Comparison of ENCODE assay signal across 17 cellular contexts in genomic region chr12:11732760-11733159, GRCh38.
DNase-seq lines count a peak whose midpoint lies in the region; ATAC-seq and TF ChIP-seq lines count a peak whose summit lies in the region.
"Had no signal": no experiment of that assay in that cellular context is flagged by ENCODE, and none has a peak within 500 bp of the region (broad histone marks: within the 10 kb centered on the region; RNA-seq: fewer than 3 reads in every experiment).

No MANE protein-coding gene starts in this region.

- WGBS in endodermal cell (ENCODE audit: insufficient coverage in 1 of 2, insufficient read length in 1 of 2), 2 experiments, result 94 to 98% methylated on average over 2 to 4 of the region's 4 CpGs
- WGBS in SK-N-SH (ENCODE audit: low lambda C conversion rate), result 96% methylated on average over 4 of the region's 4 CpGs

- H3K9ac ChIP-seq in endodermal cell (ENCODE audit: extremely low read depth, low read length, poor library complexity, severe bottlenecking), result no peak overlapping the region
- H3K9ac ChIP-seq in SK-N-SH, result no peak overlapping the region

- peaks cover 85% of the 10 kb centered on the region for H3K79me2 ChIP-seq in SK-N-SH (ENCODE audit: insufficient read depth)

- peaks cover 15% of the 10 kb centered on the region for H3F3A ChIP-seq in SK-N-SH (replicated peaks; ENCODE audit: insufficient read depth)

- intact Hi-C loops in CD14-positive monocyte (cut with micrococcal nuclease) (no loop called here), activated B cell treated with CpG ODN at 0.5 μM for 24 hours (cut with micrococcal nuclease) (loop anchor here (10.0 kb wide), 1 partner anchor 1072 kb away; no protein-coding TSS in a partner anchor)

- H3K9me3 ChIP-seq in endodermal cell (ENCODE audit: control insufficient read depth, low read length) (no peaks in the 10 kb centered on the region), SK-N-SH (no peaks in the 10 kb centered on the region), HAP-1 (no peaks in the 10 kb centered on the region)
- H3K9me3 ChIP-seq: left lung, right atrium auricular region, uterus had no signal

- H3K9me3 Mint-ChIP-seq in CD14-positive monocyte, result no peaks in the 10 kb centered on the region
- H3K9me3 Mint-ChIP-seq in activated B cell treated with CpG ODN at 0.5 μM for 24 hours, result no peaks in the 10 kb centered on the region
- H3K9me3 Mint-ChIP-seq in endodermal cell, result no peaks in the 10 kb centered on the region
- H3K9me3 Mint-ChIP-seq: nephron had no signal

- no peak overlapping the region for H3K4me2 ChIP-seq in SK-N-SH

- TF ChIP-seq RAD21 in SK-N-SH (IDR thresholded peaks at IDR 0.05; ENCODE audit: low read length), result no peak

- no peak overlapping the region for H3K4me3 Mint-ChIP-seq in CD14-positive monocyte
- peak overlapping the region; percentile 74 for H3K4me3 Mint-ChIP-seq in activated B cell treated with CpG ODN at 0.5 μM for 24 hours
- H3K4me3 Mint-ChIP-seq in endodermal cell, result no peak overlapping the region
- H3K4me3 Mint-ChIP-seq: nephron had no signal

- no peak for ATAC-seq in activated B cell treated with CpG ODN at 0.5 μM for 24 hours (ENCODE audit: low read depth)
- ATAC-seq in esophagus mucosa, result no peak
- no peak for ATAC-seq in GM21723 (IDR thresholded peaks at IDR 0.05; ENCODE audit: unreplicated experiment)
- ATAC-seq: left lung had no signal

- H3K27me3 ChIP-seq in endodermal cell (ENCODE audit: control insufficient read depth, insufficient read depth, low read length, poor library complexity, severe bottlenecking) (no peaks in the 10 kb centered on the region), SK-N-SH (ENCODE audit: insufficient read depth) (no peaks in the 10 kb centered on the region), HAP-1 (ENCODE audit: low read depth) (no peaks in the 10 kb centered on the region)
- H3K27me3 ChIP-seq: dorsolateral prefrontal cortex, left lung, right atrium auricular region, uterus had no signal

- H3K4me3 ChIP-seq in GM08714 (ENCODE audit: low read length) (peak overlapping the region; percentile 17; the same call in 1 of the 2 replicates), endodermal cell (ENCODE audit: low read length) (no peak overlapping the region), SK-N-SH (ENCODE audit: low read depth in 2 of 2, low read length in 1 of 2) (no peak overlapping the region), HAP-1 (no peak overlapping the region)
- H3K4me3 ChIP-seq: dorsolateral prefrontal cortex, left lung, right atrium auricular region, uterus had no signal

- CTCF ChIA-PET in activated B cell treated with CpG ODN at 0.5 μM for 24 hours (lab: Charles Lee) (interaction anchor here (2.2 to 2.3 kb wide), 2 partner anchors 15 to 80 kb away, joined by 6 to 7 read pairs; no protein-coding TSS in a partner anchor), SK-N-SH (lab: Yijun Ruan, JAX) (no interaction called here)

- no peak overlapping the region for H2AFZ ChIP-seq in SK-N-SH (ENCODE audit: low read depth)

- H3K9me2 ChIP-seq in SK-N-SH, result no peaks in the 10 kb centered on the region

- peak overlapping the region; percentile 85 to 96 (median 92) for H3K27ac Mint-ChIP-seq in CD14-positive monocyte
- H3K27ac Mint-ChIP-seq in activated B cell treated with CpG ODN at 0.5 μM for 24 hours, result peak overlapping the region; percentile 89
- no peak overlapping the region for H3K27ac Mint-ChIP-seq in endodermal cell

- H3K27me3 Mint-ChIP-seq in CD14-positive monocyte (ENCODE audit: low read depth in 3 of 3), result peaks cover 0 to 2% (median 0%) of the 10 kb centered on the region in 3 donors
- H3K27me3 Mint-ChIP-seq in activated B cell treated with CpG ODN at 0.5 μM for 24 hours, result no peaks in the 10 kb centered on the region
- no peaks in the 10 kb centered on the region for H3K27me3 Mint-ChIP-seq in endodermal cell (ENCODE audit: insufficient read depth)

- TF ChIP-seq EP300 in SK-N-SH (IDR thresholded peaks at IDR 0.05; ENCODE audit: borderline replicate concordance in 1 of 2, low read depth in 1 of 2, low read length in 1 of 2), result no peak

- H3K4me1 Mint-ChIP-seq in CD14-positive monocyte (peaks cover 68% of the 10 kb centered on the region), activated B cell treated with CpG ODN at 0.5 μM for 24 hours (peaks cover 95% of the 10 kb centered on the region), endodermal cell (peaks cover 27% of the 10 kb centered on the region)

- peaks cover 5% of the 10 kb centered on the region for H3K4me1 ChIP-seq in endodermal cell (ENCODE audit: control insufficient read depth, insufficient read depth, low read length)
- peaks cover 0 to 13% of the 10 kb centered on the region in 2 experiments; a peak in 3 of 4 replicates for H3K4me1 ChIP-seq in SK-N-SH (ENCODE audit: control insufficient read depth in 1 of 2, insufficient read depth in 2 of 2, low read depth in 1 of 2, low read length in 1 of 2)
- H3K4me1 ChIP-seq in HAP-1, result no peaks in the 10 kb centered on the region; the same call in 1 of the 2 replicates
- H3K4me1 ChIP-seq: right atrium auricular region, uterus had no signal

- DNase-seq in CD14-positive monocyte (ENCODE audit: low spot score), result no peak
- DNase-seq in activated B cell treated with CpG ODN at 0.5 μM for 24 hours, result no peak
- DNase-seq in endodermal cell, result no peak
- DNase-seq in SK-N-SH, result no peak
- no peak for DNase-seq in HAP-1 (ENCODE audit: low spot score in 2 of 2)
- DNase-seq: amniotic stem cell; dorsolateral prefrontal cortex; left lung; NCI-H1694; NCI-H526 treated with DMSO at 0.1 percent for 48 hours; stimulated activated CD4-positive, alpha-beta T cell treated with anti-CD3 and anti-CD28 coated beads, Interleukin-4, amount 100 ng/mL, for 1 hour; uterus had no signal

- POLR2A ChIA-PET in activated B cell treated with CpG ODN at 0.5 μM for 24 hours (lab: Charles Lee), result interaction anchor here (0.6 to 9.7 kb wide), 9 partner anchors 14 to 305 kb away, joined by 4 to 249 read pairs (median 29); partner anchors contain the start of gene ETV6
- POLR2A ChIA-PET in SK-N-SH (lab: Yijun Ruan, JAX), result no interaction called here

- H4K20me1 ChIP-seq in SK-N-SH (ENCODE audit: insufficient read depth), result no peaks in the 10 kb centered on the region

- H3K36me3 Mint-ChIP-seq in CD14-positive monocyte (peaks cover 31 to 39% of the 10 kb centered on the region in 2 donors), activated B cell treated with CpG ODN at 0.5 μM for 24 hours (ENCODE audit: low read depth) (peaks cover 18% of the 10 kb centered on the region), endodermal cell (ENCODE audit: low read depth) (peaks cover 1% of the 10 kb centered on the region)

- TF ChIP-seq CTCF in CD14-positive monocyte (IDR thresholded peaks at IDR 0.05) (no peak), activated B cell treated with CpG ODN at 0.5 μM for 24 hours (IDR thresholded peaks at IDR 0.05) (no peak), endodermal cell (conservative IDR thresholded peaks at IDR 0.05) (peak; percentile 10), SK-N-SH (IDR thresholded peaks at IDR 0.05) (no peak)

- in situ Hi-C loops in HAP-1 (cut with MboI; ENCODE audit: low sequenced_read_pairs), result no loop called here

- no peak overlapping the region for H3K27ac ChIP-seq in endodermal cell (ENCODE audit: low read depth, low read length)
- no peak overlapping the region for H3K27ac ChIP-seq in SK-N-SH (ENCODE audit: low read depth in 2 of 2, low read length in 1 of 2)
- H3K27ac ChIP-seq: right atrium auricular region, uterus had no signal

- H3K36me3 ChIP-seq in endodermal cell (ENCODE audit: control insufficient read depth, insufficient read depth, low read length), result no peaks in the 10 kb centered on the region
- no peaks in the 10 kb centered on the region for H3K36me3 ChIP-seq in SK-N-SH (replicated peaks in 1 of 2; ENCODE audit: control insufficient read depth in 1 of 2, insufficient read depth in 2 of 2, low read length in 1 of 2)
- no peaks in the 10 kb centered on the region for H3K36me3 ChIP-seq in HAP-1 (replicated peaks)
- H3K36me3 ChIP-seq: left lung, right atrium auricular region, uterus had no signal

TF ChIP-seq in SK-N-SH, 30 proteins besides CTCF, POLR2A, EP300 and RAD21 (continues in another document):
- TF ChIP-seq YY1 (IDR thresholded peaks at IDR 0.05; ENCODE audit: low read depth) (no peak), ELF1 (IDR thresholded peaks at IDR 0.05) (no peak), JUND (IDR thresholded peaks at IDR 0.05) (no peak), SMC3 (IDR thresholded peaks at IDR 0.05; ENCODE audit: low read depth, low read length) (no peak), RXRA (IDR thresholded peaks at IDR 0.05; ENCODE audit: borderline replicate concordance, low read depth) (no peak), POLR2AphosphoS5 (IDR thresholded peaks at IDR 0.05; ENCODE audit: low read depth, low read length) (no peak), GATA2 (CRISPR knock-in tag; IDR thresholded peaks at IDR 0.05) (no peak)
- TF ChIP-seq, protein P1, sequence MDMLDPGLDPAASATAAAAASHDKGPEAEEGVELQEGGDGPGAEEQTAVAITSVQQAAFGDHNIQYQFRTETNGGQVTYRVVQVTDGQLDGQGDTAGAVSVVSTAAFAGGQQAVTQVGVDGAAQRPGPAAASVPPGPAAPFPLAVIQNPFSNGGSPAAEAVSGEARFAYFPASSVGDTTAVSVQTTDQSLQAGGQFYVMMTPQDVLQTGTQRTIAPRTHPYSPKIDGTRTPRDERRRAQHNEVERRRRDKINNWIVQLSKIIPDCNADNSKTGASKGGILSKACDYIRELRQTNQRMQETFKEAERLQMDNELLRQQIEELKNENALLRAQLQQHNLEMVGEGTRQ (IDR thresholded peaks at IDR 0.05; ENCODE audit: borderline replicate concordance, low read depth, low read length), result no peak
- TF ChIP-seq, protein P2, sequence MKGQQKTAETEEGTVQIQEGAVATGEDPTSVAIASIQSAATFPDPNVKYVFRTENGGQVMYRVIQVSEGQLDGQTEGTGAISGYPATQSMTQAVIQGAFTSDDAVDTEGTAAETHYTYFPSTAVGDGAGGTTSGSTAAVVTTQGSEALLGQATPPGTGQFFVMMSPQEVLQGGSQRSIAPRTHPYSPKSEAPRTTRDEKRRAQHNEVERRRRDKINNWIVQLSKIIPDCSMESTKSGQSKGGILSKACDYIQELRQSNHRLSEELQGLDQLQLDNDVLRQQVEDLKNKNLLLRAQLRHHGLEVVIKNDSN (IDR thresholded peaks at IDR 0.05; ENCODE audit: borderline replicate concordance, low read depth), result no peak
